ENCODE assay signal across 8 cellular contexts in genomic region chr22:39003165-39003638, GRCh38. TPM values are rescaled to one million over a fixed set of nuclear protein-coding genes. Genes with fewer than 3 reads are reported as not detected.
DNase-seq lines count a peak whose midpoint lies in the region; ATAC-seq and TF ChIP-seq lines count a peak whose summit lies in the region.

No MANE protein-coding gene starts in this region.

- H3K18ac ChIP-seq in H9 (ENCODE audit: insufficient read length, low read depth, low read length), result peak overlapping the region; percentile 77

- H3K27me3 Mint-ChIP-seq in H9 (ENCODE audit: low read depth), result peaks cover 2% of the 10 kb centered on the region; the same call in 1 of the 2 replicates

- H3K4me1 ChIP-seq in H9 (ENCODE audit: insufficient read depth, low read length), result no peaks in the 10 kb centered on the region; the same call in 1 of the 2 replicates

- no peak overlapping the region for H3T11ph ChIP-seq in H9 (ENCODE audit: low read length)

- H3K56ac ChIP-seq in H9 (ENCODE audit: insufficient read length, low read depth, low read length), result no peak overlapping the region

- no peak overlapping the region for H3K9ac ChIP-seq in H9 (ENCODE audit: extremely low read depth, insufficient read length, low read length)

- no peak overlapping the region for H2BK12ac ChIP-seq in H9 (ENCODE audit: insufficient read length, low read depth, low read length)

- H3K23ac ChIP-seq in H9 (ENCODE audit: insufficient read length, low read depth, low read length), result no peak overlapping the region

- H4K8ac ChIP-seq in H9 (replicated peaks; ENCODE audit: insufficient read length, low read depth, low read length), result no peak overlapping the region

- no peaks in the 10 kb centered on the region for H4K20me1 ChIP-seq in H9 (ENCODE audit: control insufficient read depth, insufficient read depth, insufficient read length)

- H2BK20ac ChIP-seq in H9 (ENCODE audit: low read depth, low read length, poor library complexity, severe bottlenecking), result no peak overlapping the region

- no peak overlapping the region for H3K4me2 ChIP-seq in H9 (ENCODE audit: insufficient read depth, insufficient read length, low read length)

- intact Hi-C loops in left colon (cut with DNase I, micrococcal nuclease), result no loop called here

- no peaks in the 10 kb centered on the region for H3K79me2 ChIP-seq in H9 (ENCODE audit: insufficient read depth, low read length)

- no peaks in the 10 kb centered on the region for H3K27me3 ChIP-seq in H9 (ENCODE audit: insufficient read depth, low read length)

- no peak overlapping the region for H3K27ac ChIP-seq in H9 (ENCODE audit: insufficient read length, low read depth, low read length)

- DNase-seq in DMS153 treated with DMSO at 0.1 percent for 48 hours (lab: John Stamatoyannopoulos, UW; ENCODE audit: unreplicated experiment) (peak; percentile 74), H9 (peak; percentile 91), NCI-H2171 treated with DMSO at 0.1 percent for 48 hours (lab: John Stamatoyannopoulos, UW) (peak; percentile 64), cerebellar cortex (ENCODE audit: low spot score) (peak; percentile 86), left colon (peak; percentile 73 to 77)
- DNase-seq in activated CD4-positive, alpha-beta T cell treated with anti-CD3 and anti-CD28 coated beads for 1 hour, result peak; percentile 54
- DNase-seq in stimulated activated CD4-positive, alpha-beta T cell treated with anti-CD3 and anti-CD28 coated beads, Interleukin-4, amount 100 ng/mL, for 4 hours, result peak; percentile 59 to 65

- peaks cover 20 to 23% of the 10 kb centered on the region in 2 experiments for H3K4me1 Mint-ChIP-seq in H9

- no peak overlapping the region for H4K5ac ChIP-seq in H9 (ENCODE audit: insufficient read length, low read depth, low read length)

- no peaks in the 10 kb centered on the region for H3K23me2 ChIP-seq in H9 (ENCODE audit: insufficient read length, low read depth, low read length, poor library complexity, severe bottlenecking)

- peaks cover 0 to 4% (median 0%) of the 10 kb centered on the region in 3 experiments; a peak in 3 of 7 replicates for H3K36me3 Mint-ChIP-seq in H9 (ENCODE audit: insufficient read depth in 1 of 3, low read depth in 3 of 3)

- H2AK5ac ChIP-seq in H9 (ENCODE audit: insufficient read length, low read length), result no peak overlapping the region

- no peak overlapping the region for H3K4me3 Mint-ChIP-seq in H9

- no peak overlapping the region for H2AFZ ChIP-seq in H9 (ENCODE audit: low read length)

- no peak overlapping the region for H2BK5ac ChIP-seq in H9 (ENCODE audit: insufficient read length, low read length)

- ATAC-seq in left colon (peak; percentile 91), GM19463 (IDR thresholded peaks at IDR 0.05; ENCODE audit: unreplicated experiment) (no peak)

- H3K9me3 ChIP-seq in H9 (ENCODE audit: control insufficient read depth, low read depth, low read length), result no peaks in the 10 kb centered on the region

- H3K79me1 ChIP-seq in H9 (ENCODE audit: insufficient read depth, low read depth, low read length, poor library complexity, severe bottlenecking), result no peaks in the 10 kb centered on the region

- no peak overlapping the region for H2BK15ac ChIP-seq in H9 (ENCODE audit: low read depth, low read length)

- no peak overlapping the region for H4K91ac ChIP-seq in H9 (ENCODE audit: insufficient read length, low read depth, low read length)

- WGBS in H9 (ENCODE audit: extremely low coverage, insufficient read length, low lambda C conversion rate), result no CpG with 5 or more reads among the region's 7 CpGs

- no peak overlapping the region for H3K14ac ChIP-seq in H9 (ENCODE audit: insufficient read depth, low read length)

- TF ChIP-seq CTCF in H9 (conservative IDR thresholded peaks at IDR 0.05), result peak; percentile 86

- H2BK120ac ChIP-seq in H9 (ENCODE audit: low read depth, low read length, poor library complexity, severe bottlenecking), result no peak overlapping the region

- H3K4ac ChIP-seq in H9 (ENCODE audit: low read depth, low read length), result no peak overlapping the region

- H3K9me3 Mint-ChIP-seq in H9, result peaks cover 2% of the 10 kb centered on the region in 2 experiments; a peak in 3 of 5 replicates

- peak overlapping the region in 2 of 3 experiments; percentile 46 to 87; a peak in 5 of 7 replicates for H3K27ac Mint-ChIP-seq in H9

RNA-seq across cellular contexts. Expression of gene APOBEC3C, which starts 10.9 kb away (rescaled TPM):
- total RNA-seq in H9 (2021) (31.7 and 32.1 TPM in 2 replicates), left colon (10 to 100 TPM; 19.9 to 37.7 TPM)

RNA-seq across cellular contexts. Expression of gene APOBEC3D, which starts 17.7 kb away (rescaled TPM):
- total RNA-seq in H9 (2021), result 8.6 and 9.4 TPM in 2 replicates
- 1 to 10 TPM; 3.6 to 7.2 TPM for total RNA-seq in left colon

RNA-seq across cellular contexts. Expression of gene APOBEC3B, which starts 21.1 kb away (rescaled TPM):
- total RNA-seq in H9 (2021) (28.1 and 29.0 TPM in 2 replicates), left colon (10 to 100 TPM in 1 of 2 donors, 1 to 10 TPM in 1; 8.2 to 34.3 TPM)

RNA-seq across cellular contexts. Expression of gene APOBEC3F, which starts 37.5 kb away (rescaled TPM):
- total RNA-seq in H9 (2021) (8.9 and 11.6 TPM in 2 replicates), left colon (1 to 10 TPM; 6.3 to 6.6 TPM)

RNA-seq across cellular contexts. Expression of gene APOBEC3A, which starts 45.8 kb away (rescaled TPM):
- not detected in 2 replicates for total RNA-seq in H9 (2021)
- total RNA-seq in left colon, result 1 to 10 TPM; 1.4 to 2.2 TPM
